Comparison of ENCODE assay signal across 18 cellular contexts in genomic region chr1:4001461-4001860, GRCh38.
DNase-seq lines count a peak whose midpoint lies in the region; ATAC-seq, FAIRE-seq and TF ChIP-seq lines count a peak whose summit lies in the region.
"Had no signal": no experiment of that assay in that cellular context is flagged by ENCODE, and none has a peak within 500 bp of the region (broad histone marks: within the 10 kb centered on the region; RNA-seq: fewer than 3 reads in every experiment).

No MANE protein-coding gene starts in this region.

- H3K9me3 ChIP-seq in kidney (ENCODE audit: control insufficient read depth in 1 of 2, low read length in 2 of 2) (no peaks in the 10 kb centered on the region), endodermal cell (ENCODE audit: control insufficient read depth, low read length) (no peaks in the 10 kb centered on the region)

- H3K9ac ChIP-seq in kidney (ENCODE audit: low read length in 2 of 2) (no peak overlapping the region), endodermal cell (ENCODE audit: extremely low read depth, low read length, poor library complexity, severe bottlenecking) (no peak overlapping the region)

- no peak overlapping the region for H3K27ac Mint-ChIP-seq in endodermal cell
- H3K27ac Mint-ChIP-seq: CD4-positive, alpha-beta T cell had no signal

- H3K4me1 Mint-ChIP-seq in endodermal cell = no peaks in the 10 kb centered on the region

- intact Hi-C loops in kidney (cut with DNase I) = no loop called here
- intact Hi-C loops in sciatic nerve (cut with DNase I) = no loop called here

- no peak overlapping the region for H3K4me3 Mint-ChIP-seq in endodermal cell
- H3K4me3 Mint-ChIP-seq: CD4-positive, alpha-beta T cell had no signal

- no peak for FAIRE-seq in kidney (lab: Jason Lieb, UNC)
- FAIRE-seq: G401.6, GM12891, H1, K562 had no signal

- no peak overlapping the region for H3K27ac ChIP-seq in kidney (ENCODE audit: low read depth in 2 of 2, low read length in 2 of 2)
- no peak overlapping the region for H3K27ac ChIP-seq in endodermal cell (ENCODE audit: low read depth, low read length)

- peak; percentile 30 for DNase-seq in activated effector memory CD4-positive, alpha-beta T cell treated with anti-CD3 and anti-CD28 coated beads, Interleukin-2, amount 50 U/mL, for 16 hours
- no peak for DNase-seq in activated effector memory CD4-positive, alpha-beta T cell treated with Interleukin-2 at 50 U/mL for 16 hours
- DNase-seq in kidney (peak; percentile 37), sciatic nerve (ENCODE audit: low spot score) (peak; percentile 40), H4 (ENCODE audit: low spot score) (no peak), endodermal cell (no peak)
- DNase-seq: 8988T; C1 segment of cervical spinal cord; CD4-positive, alpha-beta T cell; DMS153; DMS79 treated with DMSO at 0.1 percent for 48 hours; EL had no signal

- H3K27me3 ChIP-seq in endodermal cell (ENCODE audit: control insufficient read depth, insufficient read depth, low read length, poor library complexity, severe bottlenecking) = peaks cover 5% of the 10 kb centered on the region

- H3K36me3 Mint-ChIP-seq in endodermal cell (ENCODE audit: low read depth) = no peaks in the 10 kb centered on the region

- H3K4me1 ChIP-seq in kidney (ENCODE audit: control insufficient read depth in 1 of 2, insufficient read depth in 1 of 2, low read depth in 1 of 2, low read length in 2 of 2) (no peaks in the 10 kb centered on the region), endodermal cell (ENCODE audit: control insufficient read depth, insufficient read depth, low read length) (no peaks in the 10 kb centered on the region)

- TF ChIP-seq CTCF in kidney (IDR thresholded peaks at IDR 0.05; ENCODE audit: borderline replicate concordance, extremely low read depth, insufficient read depth) (no peak), endodermal cell (conservative IDR thresholded peaks at IDR 0.05) (no peak)

- H3K36me3 ChIP-seq in kidney (ENCODE audit: control insufficient read depth in 1 of 2, insufficient read depth in 2 of 2, low read length in 2 of 2) (no peaks in the 10 kb centered on the region), endodermal cell (ENCODE audit: control insufficient read depth, insufficient read depth, low read length) (no peaks in the 10 kb centered on the region)

- H3K4me3 ChIP-seq in kidney (ENCODE audit: low read length in 2 of 2) (no peak overlapping the region), endodermal cell (ENCODE audit: low read length) (no peak overlapping the region)
- H3K4me3 ChIP-seq: K562 had no signal

- 92 to 94% methylated on average over 5 to 10 of the region's 10 CpGs for WGBS in endodermal cell (ENCODE audit: insufficient coverage in 1 of 2, insufficient read length in 1 of 2), 2 experiments

- H3K9me3 Mint-ChIP-seq in endodermal cell = peaks cover under 1% of the 10 kb centered on the region
- H3K9me3 Mint-ChIP-seq: CD4-positive, alpha-beta T cell had no signal

- ATAC-seq in sciatic nerve (no peak), GM18519 (IDR thresholded peaks at IDR 0.05; ENCODE audit: low FRiP score, unreplicated experiment) (no peak)
- ATAC-seq: HCT116, K562 had no signal

- peaks cover 10% of the 10 kb centered on the region for H3K27me3 Mint-ChIP-seq in endodermal cell (ENCODE audit: insufficient read depth)

Comparison
In these comparisons a context has a peak if more than half of its experiments do, and no peak if none do; other contexts are left out.
1. DNase-seq: peak in activated effector memory CD4-positive, alpha-beta T cell treated with anti-CD3 and anti-CD28 coated beads, Interleukin-2, amount 50 U/mL, for 16 hours (single experiment), kidney (single experiment) and sciatic nerve (single experiment); none in activated effector memory CD4-positive, alpha-beta T cell treated with Interleukin-2 at 50 U/mL for 16 hours (single experiment), H4 (single experiment) and endodermal cell (single experiment).